Comparison of ENCODE assay signal across 26 cellular contexts in genomic region chr1:117015701-117016100, GRCh38. TPM values are rescaled to one million over a fixed set of nuclear protein-coding genes. Genes with fewer than 3 reads are reported as not detected.
DNase-seq lines count a peak whose midpoint lies in the region; ATAC-seq lines count a peak whose summit lies in the region.
"Had no signal": no experiment of that assay in that cellular context is flagged by ENCODE, and none has a peak within 500 bp of the region (broad histone marks: within the 10 kb centered on the region; RNA-seq: fewer than 3 reads in every experiment).

No MANE protein-coding gene starts in this region.

- no peaks in the 10 kb centered on the region for H3K36me3 Mint-ChIP-seq in stimulated activated naive CD8-positive, alpha-beta T cell treated with anti-CD3 and anti-CD28 coated beads, Interleukin-15, Interleukin-2, amounts not matched to agents 100 ng/mL and 50 ng/mL, for 24 hours (ENCODE audit: low read depth)
- H3K36me3 Mint-ChIP-seq in activated naive CD8-positive, alpha-beta T cell treated with anti-CD3 and anti-CD28 coated beads for 36 hours, result no peaks in the 10 kb centered on the region
- H3K36me3 Mint-ChIP-seq: activated CD8-positive, alpha-beta memory T cell treated with anti-CD3 and anti-CD28 coated beads, Interleukin-2, amount 10 ng/mL, durations not matched to agents 7 days and 5 days had no signal

- H3K4me1 Mint-ChIP-seq in stimulated activated naive CD8-positive, alpha-beta T cell treated with anti-CD3 and anti-CD28 coated beads, Interleukin-15, Interleukin-2, amounts not matched to agents 100 ng/mL and 50 ng/mL, for 24 hours (ENCODE audit: low read depth), result peaks cover 54% of the 10 kb centered on the region
- H3K4me1 Mint-ChIP-seq in activated naive CD8-positive, alpha-beta T cell treated with anti-CD3 and anti-CD28 coated beads for 36 hours, result peaks cover 41% of the 10 kb centered on the region

- no peaks in the 10 kb centered on the region for H3K9me3 Mint-ChIP-seq in stimulated activated naive CD8-positive, alpha-beta T cell treated with anti-CD3 and anti-CD28 coated beads, Interleukin-15, Interleukin-2, amounts not matched to agents 100 ng/mL and 50 ng/mL, for 24 hours
- no peaks in the 10 kb centered on the region for H3K9me3 Mint-ChIP-seq in activated naive CD8-positive, alpha-beta T cell treated with anti-CD3 and anti-CD28 coated beads for 36 hours
- H3K9me3 Mint-ChIP-seq: activated CD4-positive, alpha-beta T cell treated with anti-CD3 and anti-CD28 coated beads, Interleukin-2, amount 10 ng/mL, durations not matched to agents 7 days and 5 days; activated naive CD4-positive, alpha-beta T cell treated with anti-CD3 and anti-CD28 coated beads, Interleukin-2, amount 10 ng/mL, durations not matched to agents 7 days and 5 days; activated T-helper 1 cell treated with anti-CD3 and anti-CD28 coated beads, Interleukin-12 subunit alpha, Interleukin-12 subunit beta, Interleukin-2, Interleukin-4 antibody, amounts not matched to agents 30 ng/mL and 10 ng/mL and 1 ng/mL, durations not matched to agents 14 hours and 24 hours and 36 hours had no signal

- no peaks in the 10 kb centered on the region for H3K27me3 Mint-ChIP-seq in stimulated activated naive CD8-positive, alpha-beta T cell treated with anti-CD3 and anti-CD28 coated beads, Interleukin-15, Interleukin-2, amounts not matched to agents 100 ng/mL and 50 ng/mL, for 24 hours
- peaks cover 8% of the 10 kb centered on the region for H3K27me3 Mint-ChIP-seq in activated naive CD8-positive, alpha-beta T cell treated with anti-CD3 and anti-CD28 coated beads for 36 hours
- H3K27me3 Mint-ChIP-seq: activated CD4-positive, alpha-beta T cell treated with anti-CD3 and anti-CD28 coated beads, Interleukin-2, amount 10 ng/mL, durations not matched to agents 7 days and 5 days; activated CD8-positive, alpha-beta memory T cell treated with anti-CD3 and anti-CD28 coated beads, Interleukin-2, amount 10 ng/mL, durations not matched to agents 7 days and 5 days; activated naive CD4-positive, alpha-beta T cell treated with anti-CD3 and anti-CD28 coated beads, Interleukin-2, amount 10 ng/mL, durations not matched to agents 7 days and 5 days had no signal

- peak overlapping the region; percentile 33 for H3K4me3 Mint-ChIP-seq in stimulated activated naive CD8-positive, alpha-beta T cell treated with anti-CD3 and anti-CD28 coated beads, Interleukin-15, Interleukin-2, amounts not matched to agents 100 ng/mL and 50 ng/mL, for 24 hours
- no peak overlapping the region for H3K4me3 Mint-ChIP-seq in activated naive CD8-positive, alpha-beta T cell treated with anti-CD3 and anti-CD28 coated beads for 36 hours
- H3K4me3 Mint-ChIP-seq: activated CD4-positive, alpha-beta T cell treated with anti-CD3 and anti-CD28 coated beads, Interleukin-2, amount 10 ng/mL, durations not matched to agents 7 days and 5 days; activated CD8-positive, alpha-beta memory T cell treated with anti-CD3 and anti-CD28 coated beads, Interleukin-2, amount 10 ng/mL, durations not matched to agents 7 days and 5 days; activated naive CD4-positive, alpha-beta T cell treated with anti-CD3 and anti-CD28 coated beads, Interleukin-2, amount 10 ng/mL, durations not matched to agents 7 days and 5 days; activated T-helper 1 cell treated with anti-CD3 and anti-CD28 coated beads, Interleukin-12 subunit alpha, Interleukin-12 subunit beta, Interleukin-2, Interleukin-4 antibody, amounts not matched to agents 30 ng/mL and 10 ng/mL and 1 ng/mL, durations not matched to agents 14 hours and 24 hours and 36 hours had no signal

- no peak for ATAC-seq in stimulated activated naive CD8-positive, alpha-beta T cell treated with anti-CD3 and anti-CD28 coated beads, Interleukin-15, Interleukin-2, amounts not matched to agents 100 U/mL and 50 U/mL, for 24 hours
- ATAC-seq: activated CD8-positive, alpha-beta memory T cell treated with anti-CD3 and anti-CD28 coated beads, Interleukin-2, amount 10 ng/mL, durations not matched to agents 7 days and 5 days; foreskin keratinocyte; left ventricle myocardium superior; right cardiac atrium had no signal

- H3K27ac Mint-ChIP-seq in stimulated activated naive CD8-positive, alpha-beta T cell treated with anti-CD3 and anti-CD28 coated beads, Interleukin-15, Interleukin-2, amounts not matched to agents 100 ng/mL and 50 ng/mL, for 24 hours, result peak overlapping the region; percentile 76
- peak overlapping the region; percentile 83 for H3K27ac Mint-ChIP-seq in activated naive CD8-positive, alpha-beta T cell treated with anti-CD3 and anti-CD28 coated beads for 36 hours
- H3K27ac Mint-ChIP-seq: activated CD4-positive, alpha-beta T cell treated with anti-CD3 and anti-CD28 coated beads, Interleukin-2, amount 10 ng/mL, durations not matched to agents 7 days and 5 days; activated CD8-positive, alpha-beta memory T cell treated with anti-CD3 and anti-CD28 coated beads, Interleukin-2, amount 10 ng/mL, durations not matched to agents 7 days and 5 days; activated naive CD4-positive, alpha-beta T cell treated with anti-CD3 and anti-CD28 coated beads, Interleukin-2, amount 10 ng/mL, durations not matched to agents 7 days and 5 days; activated T-helper 1 cell treated with anti-CD3 and anti-CD28 coated beads, Interleukin-12 subunit alpha, Interleukin-12 subunit beta, Interleukin-2, Interleukin-4 antibody, amounts not matched to agents 30 ng/mL and 10 ng/mL and 1 ng/mL, durations not matched to agents 14 hours and 24 hours and 36 hours had no signal

- no peak for DNase-seq in stimulated activated naive CD8-positive, alpha-beta T cell treated with anti-CD3 and anti-CD28 coated beads, Interleukin-15, Interleukin-2, amounts not matched to agents 100 U/mL and 50 U/mL, for 24 hours
- DNase-seq in NCI-H146 (lab: John Stamatoyannopoulos, UW), result peak; percentile 87
- DNase-seq in activated naive CD8-positive, alpha-beta T cell treated with anti-CD3 and anti-CD28 coated beads for 36 hours, result no peak
- no peak for DNase-seq in middle frontal gyrus (ENCODE audit: extremely low spot score, low spot score)
- no peak for DNase-seq in HuH-7.5 (ENCODE audit: low spot score)
- DNase-seq in activated effector memory CD4-positive, alpha-beta T cell treated with Interleukin-2 at 50 U/mL for 16 hours, result no peak
- DNase-seq: activated CD4-positive, alpha-beta T cell treated with anti-CD3 and anti-CD28 coated beads, Interleukin-2, amount 10 ng/mL, durations not matched to agents 7 days and 5 days; activated CD8-positive, alpha-beta memory T cell treated with anti-CD3 and anti-CD28 coated beads, Interleukin-2, amount 10 ng/mL, durations not matched to agents 7 days and 5 days; activated naive CD4-positive, alpha-beta T cell treated with anti-CD3 and anti-CD28 coated beads, Interleukin-2, amount 10 ng/mL, durations not matched to agents 7 days and 5 days; amygdala; DND-41; esophagus squamous epithelium; foreskin keratinocyte; head of caudate nucleus; kidney; left ventricle myocardium superior; mesendoderm; NCI-H1092; NCI-H2029; right cardiac atrium; stimulated activated CD4-positive, alpha-beta T cell treated with anti-CD3 and anti-CD28 coated beads, Interleukin-1b, Interleukin-23, amount 100 ng/mL, for 48 hours; T1000; thyroid gland had no signal

RNA-seq across cellular contexts. Expression of gene CD101, which starts 14.1 kb away (rescaled TPM):
- total RNA-seq in activated naive CD8-positive, alpha-beta T cell treated with anti-CD3 and anti-CD28 coated beads for 36 hours, result under 1 TPM; 0.12 to 0.47 TPM
- total RNA-seq: SK-MEL-5 had no signal

RNA-seq across cellular contexts. Expression of gene TTF2, which starts 44.4 kb away (rescaled TPM):
- total RNA-seq in activated naive CD8-positive, alpha-beta T cell treated with anti-CD3 and anti-CD28 coated beads for 36 hours, result 100 to 1,000 TPM; 118 to 124 TPM
